ENCODE assay signal across 10 cellular contexts in genomic region chr21:35027558-35028450, GRCh38.
DNase-seq lines count a peak whose midpoint lies in the region; ATAC-seq and TF ChIP-seq lines count a peak whose summit lies in the region.
"Had no signal": no experiment of that assay in that cellular context is flagged by ENCODE, and none has a peak within 500 bp of the region (broad histone marks: within the 10 kb centered on the region; RNA-seq: fewer than 3 reads in every experiment).

No MANE protein-coding gene starts in this region.

- peak; percentile 61 for DNase-seq in activated effector memory CD4-positive, alpha-beta T cell treated with anti-CD3 and anti-CD28 coated beads, Interleukin-2, amount 50 U/mL, for 16 hours
- no peak for DNase-seq in activated effector memory CD4-positive, alpha-beta T cell treated with Interleukin-2 at 50 U/mL for 16 hours
- peak; percentile 73 for DNase-seq in OCI-M1 (lab: John Stamatoyannopoulos, UW)
- peak; percentile 28 for DNase-seq in coronary artery (ENCODE audit: low spot score)
- no peak for DNase-seq in stimulated activated naive CD8-positive, alpha-beta T cell treated with anti-CD3 and anti-CD28 coated beads, Interleukin-15, amount 100 ng/mL, for 72 hours
- DNase-seq in RKO (ENCODE audit: low spot score) = no peak
- DNase-seq: SW 1271 had no signal

- no peak overlapping the region for H3K4me3 ChIP-seq in coronary artery

- H3K27me3 Mint-ChIP-seq in stimulated activated naive CD8-positive, alpha-beta T cell treated with anti-CD3 and anti-CD28 coated beads, Interleukin-15, amount 100 ng/mL, for 72 hours = no peaks in the 10 kb centered on the region

- peaks cover 0 to 5% of the 10 kb centered on the region in 2 donors for H3K9me3 Mint-ChIP-seq in stimulated activated naive CD8-positive, alpha-beta T cell treated with anti-CD3 and anti-CD28 coated beads, Interleukin-15, amount 100 ng/mL, for 72 hours
- H3K9me3 Mint-ChIP-seq: mesothelial cell of epicardium had no signal

- no peak overlapping the region for H3K27ac ChIP-seq in coronary artery

- no peak for TF ChIP-seq CTCF in coronary artery (IDR thresholded peaks at IDR 0.05)

- peaks cover 86% of the 10 kb centered on the region for H3K4me1 Mint-ChIP-seq in stimulated activated naive CD8-positive, alpha-beta T cell treated with anti-CD3 and anti-CD28 coated beads, Interleukin-15, amount 100 ng/mL, for 72 hours

- H3K27ac Mint-ChIP-seq in stimulated activated naive CD8-positive, alpha-beta T cell treated with anti-CD3 and anti-CD28 coated beads, Interleukin-15, amount 100 ng/mL, for 72 hours = peak overlapping the region; percentile 44 to 97
- H3K27ac Mint-ChIP-seq: mesothelial cell of epicardium had no signal

- H3K4me3 Mint-ChIP-seq in stimulated activated naive CD8-positive, alpha-beta T cell treated with anti-CD3 and anti-CD28 coated beads, Interleukin-15, amount 100 ng/mL, for 72 hours = peak overlapping the region; percentile 80 to 89

- ATAC-seq in stimulated activated naive CD8-positive, alpha-beta T cell treated with anti-CD3 and anti-CD28 coated beads, Interleukin-15, amount 100 ng/mL, for 72 hours = no peak
- ATAC-seq in HG03097 (IDR thresholded peaks at IDR 0.05; ENCODE audit: low FRiP score, unreplicated experiment) (no peak), HG03175 (IDR thresholded peaks at IDR 0.05; ENCODE audit: unreplicated experiment) (no peak)

Comparison
In these comparisons a context has a peak if more than half of its experiments do, and no peak if none do; other contexts are left out.
1. DNase-seq: peak in activated effector memory CD4-positive, alpha-beta T cell treated with anti-CD3 and anti-CD28 coated beads, Interleukin-2, amount 50 U/mL, for 16 hours (single experiment), OCI-M1 (single experiment) and coronary artery (single experiment); none in activated effector memory CD4-positive, alpha-beta T cell treated with Interleukin-2 at 50 U/mL for 16 hours (single experiment), stimulated activated naive CD8-positive, alpha-beta T cell treated with anti-CD3 and anti-CD28 coated beads, Interleukin-15, amount 100 ng/mL, for 72 hours (0 of 2) and RKO (single experiment).